ENCODE assay signal across 25 cellular contexts in genomic region chr10:70117646-70118045, GRCh38.
"Had no signal": no experiment of that assay in that cellular context is flagged by ENCODE, and none has a peak within 500 bp of the region (broad histone marks: within the 10 kb centered on the region; RNA-seq: fewer than 3 reads in every experiment).

No MANE protein-coding gene starts in this region.

- H3K27me3 ChIP-seq: esophagus muscularis mucosa, heart right ventricle, neutrophil, pancreas, right lobe of liver, stomach, testis, tibial artery had no signal

- H3K4me1 ChIP-seq: lower lobe of right lung, pancreas, stomach, testis, tibial artery had no signal

- DNase-seq: dermis blood vessel endothelial cell; effector memory CD4-positive, alpha-beta T cell; foreskin melanocyte; glutamatergic neuron; heart right ventricle; hippocampal formation; left ventricle myocardium superior; lower lobe of right lung; naive thymus-derived CD8-positive, alpha-beta T cell; nephron progenitor cell; pancreas; right lobe of liver; stimulated activated CD4-positive, alpha-beta T cell treated with anti-CD3 and anti-CD28 coated beads, Interleukin-2, amount 100 ng/mL, for 24 hours; stimulated activated CD4-positive, alpha-beta T cell treated with anti-CD3 and anti-CD28 coated beads, Interleukin-4, amount 100 ng/mL, for 24 hours; stimulated activated naive B cell treated with anti-CD40 and anti-IgM and Interleukin-4, amounts not matched to agents 10 μg/mL and 1 μg/mL and 100 μg/mL, for 72 hours; stomach; substantia nigra; testis; tibial artery had no signal

- ATAC-seq: heart right ventricle; left ventricle myocardium superior; lower lobe of right lung; naive thymus-derived CD8-positive, alpha-beta T cell; stimulated activated naive B cell treated with anti-CD40 and anti-IgM and Interleukin-4, amounts not matched to agents 10 μg/mL and 1 μg/mL and 100 μg/mL, for 72 hours had no signal

- H3K9me3 Mint-ChIP-seq: naive thymus-derived CD8-positive, alpha-beta T cell; nephron progenitor cell; stimulated activated naive B cell treated with anti-CD40 and anti-IgM and Interleukin-4, amounts not matched to agents 10 μg/mL and 1 μg/mL and 100 μg/mL, for 72 hours; type B pancreatic cell had no signal

- H3K36me3 ChIP-seq: neutrophil had no signal

- H3K4me2 ChIP-seq: smooth muscle cell had no signal

- H3K4me3 Mint-ChIP-seq: naive thymus-derived CD8-positive, alpha-beta T cell; nephron progenitor cell; stimulated activated naive B cell treated with anti-CD40 and anti-IgM and Interleukin-4, amounts not matched to agents 10 μg/mL and 1 μg/mL and 100 μg/mL, for 72 hours; type B pancreatic cell had no signal

- H3K27me3 Mint-ChIP-seq: naive thymus-derived CD8-positive, alpha-beta T cell; progenitor cell of endocrine pancreas; stimulated activated naive B cell treated with anti-CD40 and anti-IgM and Interleukin-4, amounts not matched to agents 10 μg/mL and 1 μg/mL and 100 μg/mL, for 72 hours; type B pancreatic cell had no signal

- H3K9me3 ChIP-seq: esophagus muscularis mucosa, heart right ventricle, lower lobe of right lung, neutrophil, pancreas, right lobe of liver, stomach, testis, tibial artery had no signal

- H3K27ac Mint-ChIP-seq: nephron progenitor cell; stimulated activated naive B cell treated with anti-CD40 and anti-IgM and Interleukin-4, amounts not matched to agents 10 μg/mL and 1 μg/mL and 100 μg/mL, for 72 hours; type B pancreatic cell had no signal

- H3K27ac ChIP-seq: coronary artery, esophagus muscularis mucosa, heart right ventricle, lower lobe of right lung, neutrophil, pancreas, right lobe of liver, stomach, testis, tibial artery had no signal

- H3K4me3 ChIP-seq: coronary artery, esophagus muscularis mucosa, heart right ventricle, lower lobe of right lung, pancreas, right lobe of liver, smooth muscle cell, stomach, testis, tibial artery had no signal
